Comparison of ENCODE assay signal across 19 cellular contexts in the genomic region with DNA sequence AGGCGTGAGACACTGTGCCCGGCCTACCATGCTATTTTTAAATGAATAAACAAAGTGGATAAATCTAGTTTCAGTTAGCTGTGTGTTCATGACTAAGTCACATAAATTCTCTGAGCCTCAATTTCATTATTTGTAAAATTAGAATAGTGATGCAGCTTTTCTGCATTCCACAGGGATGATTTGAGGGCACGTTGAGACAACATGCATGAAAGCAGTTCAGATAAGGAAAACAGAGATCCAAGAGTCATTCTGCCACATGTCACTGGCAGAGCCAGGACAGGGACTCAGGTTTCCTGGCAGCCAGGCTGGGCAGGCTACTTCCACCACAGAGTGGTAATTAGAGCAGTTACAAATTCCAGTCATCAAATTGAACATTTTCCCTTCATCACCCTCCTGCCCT. TPM values are rescaled to one million over a fixed set of nuclear protein-coding genes. Genes with fewer than 3 reads are reported as not detected.
DNase-seq lines count a peak whose midpoint lies in the region; ATAC-seq and TF ChIP-seq lines count a peak whose summit lies in the region.
"Had no signal": no experiment of that assay in that cellular context is flagged by ENCODE, and none has a peak within 500 bp of the region (broad histone marks: within the 10 kb centered on the region; RNA-seq: fewer than 3 reads in every experiment).

No MANE protein-coding gene starts in this region.

- peak overlapping the region; percentile 6 for H3K4me3 Mint-ChIP-seq in neural crest cell
- H3K4me3 Mint-ChIP-seq: activated naive CD4-positive, alpha-beta T cell treated with anti-CD3 and anti-CD28 coated beads, Interleukin-2, amount 10 ng/mL, durations not matched to agents 7 days and 5 days; stimulated activated naive CD8-positive, alpha-beta T cell treated with anti-CD3 and anti-CD28 coated beads, Interleukin-15, Interleukin-2, amounts not matched to agents 100 ng/mL and 50 ng/mL, for 24 hours had no signal

- intact Hi-C loops in thyroid gland (cut with DNase I), result no loop called here

- no peaks in the 10 kb centered on the region for H3K9me3 Mint-ChIP-seq in neural crest cell
- H3K9me3 Mint-ChIP-seq: activated naive CD4-positive, alpha-beta T cell treated with anti-CD3 and anti-CD28 coated beads, Interleukin-2, amount 10 ng/mL, durations not matched to agents 7 days and 5 days; stimulated activated naive CD8-positive, alpha-beta T cell treated with anti-CD3 and anti-CD28 coated beads, Interleukin-15, Interleukin-2, amounts not matched to agents 100 ng/mL and 50 ng/mL, for 24 hours had no signal

- TF ChIP-seq POLR2A in thyroid gland (IDR thresholded peaks at IDR 0.05), result no peak

- no peaks in the 10 kb centered on the region for H3K36me3 Mint-ChIP-seq in neural crest cell (ENCODE audit: low read depth)
- H3K36me3 Mint-ChIP-seq: activated naive CD4-positive, alpha-beta T cell treated with anti-CD3 and anti-CD28 coated beads, Interleukin-2, amount 10 ng/mL, durations not matched to agents 7 days and 5 days had no signal

- ATAC-seq in GM18858 (IDR thresholded peaks at IDR 0.05; ENCODE audit: unreplicated experiment) (no peak), GM19324 (IDR thresholded peaks at IDR 0.05; ENCODE audit: low FRiP score, unreplicated experiment) (no peak)
- ATAC-seq: body of pancreas, heart right ventricle had no signal

- H3K4me1 ChIP-seq in thyroid gland, result peaks cover 12 to 13% of the 10 kb centered on the region in 2 donors

- H3K9me3 ChIP-seq in MG63, result no peaks in the 10 kb centered on the region
- no peaks in the 10 kb centered on the region for H3K9me3 ChIP-seq in thyroid gland
- H3K9me3 ChIP-seq: body of pancreas, heart right ventricle, upper lobe of left lung had no signal

- H3K27ac Mint-ChIP-seq in neural crest cell (ENCODE audit: unreplicated experiment), result no peak overlapping the region
- H3K27ac Mint-ChIP-seq: activated naive CD4-positive, alpha-beta T cell treated with anti-CD3 and anti-CD28 coated beads, Interleukin-2, amount 10 ng/mL, durations not matched to agents 7 days and 5 days; stimulated activated naive CD8-positive, alpha-beta T cell treated with anti-CD3 and anti-CD28 coated beads, Interleukin-15, Interleukin-2, amounts not matched to agents 100 ng/mL and 50 ng/mL, for 24 hours had no signal

- TF ChIP-seq CTCF in neural crest cell (conservative IDR thresholded peaks at IDR 0.05), result no peak
- TF ChIP-seq CTCF in thyroid gland (IDR thresholded peaks at IDR 0.05), result no peak

- in situ Hi-C loops in G401 (cut with HindIII; ENCODE audit: low sequenced_read_pairs), result no loop called here

- peaks cover 19% of the 10 kb centered on the region for H3K4me1 Mint-ChIP-seq in neural crest cell

- no peaks in the 10 kb centered on the region for H3K27me3 ChIP-seq in MG63
- H3K27me3 ChIP-seq in thyroid gland, result no peaks in the 10 kb centered on the region

- H3K36me3 ChIP-seq in MG63, result no peaks in the 10 kb centered on the region
- no peaks in the 10 kb centered on the region for H3K36me3 ChIP-seq in thyroid gland
- H3K36me3 ChIP-seq: heart right ventricle, upper lobe of left lung had no signal

- no peak overlapping the region for H3K27ac ChIP-seq in thyroid gland
- H3K27ac ChIP-seq: body of pancreas, SK-N-MC, upper lobe of left lung had no signal

- peaks cover 56% of the 10 kb centered on the region for H3K27me3 Mint-ChIP-seq in neural crest cell (ENCODE audit: low read depth)

- H3K4me3 ChIP-seq in MG63 (no peak overlapping the region), thyroid gland (replicated peaks in 1 of 3) (no peak overlapping the region)
- H3K4me3 ChIP-seq: body of pancreas, heart right ventricle, SK-N-MC, upper lobe of left lung had no signal

- WGBS in thyroid gland, 2 donors, result 61 to 68% methylated on average over 3 of the region's 3 CpGs

- DNase-seq in G401 (ENCODE audit: low spot score) (peak; percentile 55), MG63 (peak; percentile 21), cerebellum (ENCODE audit: low spot score) (peak; percentile 54), neural crest cell (ENCODE audit: low read depth, low spot score) (no peak), thyroid gland (no peak), putamen (ENCODE audit: low spot score) (no peak)
- DNase-seq: activated CD4-positive, alpha-beta T cell treated with anti-CD3 and anti-CD28 coated beads, Interleukin-2, amount 50 U/mL, for 1 hour; activated naive CD4-positive, alpha-beta T cell treated with anti-CD3 and anti-CD28 coated beads, Interleukin-2, amount 10 ng/mL, durations not matched to agents 7 days and 5 days; activated T-cell treated with anti-CD3 and anti-CD28 coated beads for 4 hours; body of pancreas; dermis blood vessel endothelial cell; heart right ventricle; MM.1S; NCI-H1694; upper lobe of left lung had no signal

RNA-seq across cellular contexts. Expression of a gene that starts 2.9 kb away (rescaled TPM):
- total RNA-seq in G401 (2014; rRNA removed; shearing (Covaris generic)), result 2.1 and 4.7 TPM in 2 replicates
- 0.23 TPM in 1 of 2 replicates, not detected in the other for total RNA-seq in MG63 (2014; rRNA removed; shearing (Covaris generic); ENCODE audit: low replicate concordance)
- total RNA-seq in cerebellum, result 3.0 TPM
- 1.1 and 1.6 TPM in 2 replicates for total RNA-seq in neural crest cell
- total RNA-seq in thyroid gland, result 10 to 100 TPM in 1 of 4 donors, 1 to 10 TPM in 1, under 1 TPM in 2; 0.45 to 16.2 (median 0.92) TPM
- total RNA-seq: dermis blood vessel endothelial cell had no signal

RNA-seq across cellular contexts. Expression of a gene that starts 41.8 kb away (rescaled TPM):
- total RNA-seq in G401 (2014; rRNA removed; shearing (Covaris generic)), result 92.3 and 158 TPM in 2 replicates
- 21.0 and 62.6 TPM in 2 replicates for total RNA-seq in MG63 (2014; rRNA removed; shearing (Covaris generic); ENCODE audit: low replicate concordance)
- total RNA-seq in cerebellum (11.5 TPM), neural crest cell (25.3 and 30.4 TPM in 2 replicates), thyroid gland (10 to 100 TPM in 2 of 4 donors, 1 to 10 TPM in 2; 7.8 to 97.8 (median 23.1) TPM)

Comparison
In these comparisons a context has a peak if more than half of its experiments do, and no peak if none do; other contexts are left out.
1. DNase-seq: peak in G401 (single experiment), MG63 (single experiment) and cerebellum (single experiment); none in neural crest cell (single experiment), thyroid gland (0 of 2) and putamen (single experiment).